In the genomic region with DNA sequence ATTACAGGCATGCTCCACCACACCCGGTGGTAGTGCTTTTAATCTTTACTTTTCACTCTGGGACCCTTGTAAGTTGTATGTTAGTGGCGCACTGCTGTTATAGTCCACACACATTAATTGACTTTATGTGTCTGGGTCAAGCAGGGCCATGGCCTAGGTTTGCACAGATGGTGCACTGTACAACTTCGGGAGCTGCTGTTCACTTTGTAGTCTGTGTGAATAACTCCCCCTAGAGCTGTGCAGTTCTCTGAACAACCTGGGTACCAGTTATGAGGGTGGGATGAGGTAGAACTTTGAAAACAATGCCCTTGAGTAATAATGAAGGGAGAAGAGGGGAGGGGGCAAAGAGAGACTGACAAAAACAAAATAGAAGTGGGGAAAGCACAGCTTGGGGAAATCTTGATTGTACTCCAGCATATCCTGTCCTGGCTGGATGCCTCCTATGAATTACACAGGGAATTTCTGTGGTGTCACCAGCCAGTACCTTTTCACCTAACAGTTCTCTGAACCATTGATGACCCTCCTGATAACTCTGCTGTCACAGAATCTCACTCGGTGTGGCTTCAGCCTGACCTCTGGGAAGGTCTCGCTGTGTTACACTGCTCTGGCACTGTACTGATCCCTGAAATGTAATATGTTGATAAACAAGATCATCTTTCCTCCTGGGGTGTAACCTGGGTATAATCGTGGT, we compare ENCODE assay signal across 14 cellular contexts. TPM values are rescaled to one million over a fixed set of nuclear protein-coding genes. Genes with fewer than 3 reads are reported as not detected.
DNase-seq lines count a peak whose midpoint lies in the region; ATAC-seq and TF ChIP-seq lines count a peak whose summit lies in the region.
"Had no signal": no experiment of that assay in that cellular context is flagged by ENCODE, and none has a peak within 500 bp of the region (broad histone marks: within the 10 kb centered on the region; RNA-seq: fewer than 3 reads in every experiment).

No MANE protein-coding gene starts in this region.

- H3K4me1 ChIP-seq in ovary (ENCODE audit: insufficient read depth) = peaks cover 16% of the 10 kb centered on the region
- peaks cover 0 to 6% of the 10 kb centered on the region in 2 donors for H3K4me1 ChIP-seq in gastrocnemius medialis
- H3K4me1 ChIP-seq: BE2C had no signal

- H3K4me3 ChIP-seq in ovary = peak overlapping the region; percentile 1
- no peak overlapping the region for H3K4me3 ChIP-seq in gastrocnemius medialis
- H3K4me3 ChIP-seq: mucosa of descending colon had no signal

- peak overlapping the region; percentile 78 for H3K27ac ChIP-seq in epithelial cell of prostate
- H3K27ac ChIP-seq in ovary = no peak overlapping the region
- no peak overlapping the region for H3K27ac ChIP-seq in gastrocnemius medialis
- H3K27ac ChIP-seq: HL-60 had no signal

- intact Hi-C loops in ovary (cut with DNase I) (loop anchor here in 1 of 4 donors (10.0 kb wide), 1 partner anchor 537 kb away; the partner anchor contains the start of gene ATP1A1), gastrocnemius medialis (cut with DNase I; ENCODE audit: low total_unique reads) (loop anchor here (10.0 kb wide), 1 partner anchor 57 kb away; no protein-coding TSS in a partner anchor)

- WGBS in ovary, 3 donors = 85 to 93% (median 85%) methylated on average over 6 of the region's 6 CpGs

- peak; percentile 43 for DNase-seq in DMS 273 treated with DMSO at 0.1 percent for 48 hours (lab: John Stamatoyannopoulos, UW)
- peak; percentile 51 for DNase-seq in NCI-H82 treated with DMSO at 0.1 percent for 48 hours (lab: John Stamatoyannopoulos, UW; ENCODE audit: unreplicated experiment)
- no peak for DNase-seq in epithelial cell of prostate (ENCODE audit: low read depth, low spot score)
- no peak for DNase-seq in ovary
- DNase-seq in GM03348 (ENCODE audit: low spot score) = no peak
- no peak for DNase-seq in gastrocnemius medialis
- no peak for DNase-seq in activated CD8-positive, alpha-beta memory T cell treated with anti-CD3 and anti-CD28 coated beads for 24 hours
- DNase-seq in NCI-H1048 (lab: John Stamatoyannopoulos, UW) = no peak
- DNase-seq: activated T-cell treated with anti-CD3 and anti-CD28 coated beads, Interleukin-2, amount 50 U/mL, for 24 hours; BE2C; NCI-H187 treated with DMSO at 0.1 percent for 48 hours; pancreas had no signal

- no peaks in the 10 kb centered on the region for H3K36me3 ChIP-seq in ovary
- H3K36me3 ChIP-seq in gastrocnemius medialis = no peaks in the 10 kb centered on the region
- H3K36me3 ChIP-seq: BE2C, pancreas had no signal

- TF ChIP-seq CTCF in ovary (IDR thresholded peaks at IDR 0.05) (no peak), gastrocnemius medialis (IDR thresholded peaks at IDR 0.05 in 4 of 5, conservative IDR thresholded peaks at IDR 0.05 in 1 of 5) (no peak)

- no peak for ATAC-seq in gastrocnemius medialis

- no peak for TF ChIP-seq POLR2A in ovary (IDR thresholded peaks at IDR 0.05)
- no peak for TF ChIP-seq POLR2A in gastrocnemius medialis (IDR thresholded peaks at IDR 0.05)

- H3K9me3 ChIP-seq in ovary (no peaks in the 10 kb centered on the region), gastrocnemius medialis (no peaks in the 10 kb centered on the region)
- H3K9me3 ChIP-seq: BE2C, mucosa of descending colon, pancreas had no signal

- TF ChIP-seq EP300 in ovary (IDR thresholded peaks at IDR 0.05) = no peak

- in situ Hi-C loops in gastrocnemius medialis (cut with MboI; ENCODE audit: low sequenced_read_pairs in 4 of 4) = no loop called here

- H3K27me3 ChIP-seq in ovary = no peaks in the 10 kb centered on the region
- peaks cover 9 to 42% (median 24%) of the 10 kb centered on the region in 3 donors for H3K27me3 ChIP-seq in gastrocnemius medialis
- H3K27me3 ChIP-seq: BE2C, pancreas had no signal

RNA-seq across cellular contexts. Expression of gene PTGFRN, which starts 2.2 kb away (rescaled TPM):
- total RNA-seq in ovary = 10 to 100 TPM; 26.0 to 87.6 (median 65.8) TPM
- polyA plus RNA-seq in ovary = 100 to 1,000 TPM in 1 of 2 donors, 10 to 100 TPM in 1; 22.9 to 106 TPM
- 10 to 100 TPM in 1 of 4 donors, 1 to 10 TPM in 3; 1.5 to 18.1 (median 2.9) TPM for total RNA-seq in gastrocnemius medialis

Comparison
In these comparisons a context has a peak if more than half of its experiments do, and no peak if none do; other contexts are left out.
1. DNase-seq: peak in DMS 273 treated with DMSO at 0.1 percent for 48 hours (single experiment) and NCI-H82 treated with DMSO at 0.1 percent for 48 hours (single experiment); none in epithelial cell of prostate (single experiment), ovary (0 of 5), GM03348 (single experiment), gastrocnemius medialis (0 of 2), activated CD8-positive, alpha-beta memory T cell treated with anti-CD3 and anti-CD28 coated beads for 24 hours (single experiment) and NCI-H1048 (single experiment).